In the genomic region with DNA sequence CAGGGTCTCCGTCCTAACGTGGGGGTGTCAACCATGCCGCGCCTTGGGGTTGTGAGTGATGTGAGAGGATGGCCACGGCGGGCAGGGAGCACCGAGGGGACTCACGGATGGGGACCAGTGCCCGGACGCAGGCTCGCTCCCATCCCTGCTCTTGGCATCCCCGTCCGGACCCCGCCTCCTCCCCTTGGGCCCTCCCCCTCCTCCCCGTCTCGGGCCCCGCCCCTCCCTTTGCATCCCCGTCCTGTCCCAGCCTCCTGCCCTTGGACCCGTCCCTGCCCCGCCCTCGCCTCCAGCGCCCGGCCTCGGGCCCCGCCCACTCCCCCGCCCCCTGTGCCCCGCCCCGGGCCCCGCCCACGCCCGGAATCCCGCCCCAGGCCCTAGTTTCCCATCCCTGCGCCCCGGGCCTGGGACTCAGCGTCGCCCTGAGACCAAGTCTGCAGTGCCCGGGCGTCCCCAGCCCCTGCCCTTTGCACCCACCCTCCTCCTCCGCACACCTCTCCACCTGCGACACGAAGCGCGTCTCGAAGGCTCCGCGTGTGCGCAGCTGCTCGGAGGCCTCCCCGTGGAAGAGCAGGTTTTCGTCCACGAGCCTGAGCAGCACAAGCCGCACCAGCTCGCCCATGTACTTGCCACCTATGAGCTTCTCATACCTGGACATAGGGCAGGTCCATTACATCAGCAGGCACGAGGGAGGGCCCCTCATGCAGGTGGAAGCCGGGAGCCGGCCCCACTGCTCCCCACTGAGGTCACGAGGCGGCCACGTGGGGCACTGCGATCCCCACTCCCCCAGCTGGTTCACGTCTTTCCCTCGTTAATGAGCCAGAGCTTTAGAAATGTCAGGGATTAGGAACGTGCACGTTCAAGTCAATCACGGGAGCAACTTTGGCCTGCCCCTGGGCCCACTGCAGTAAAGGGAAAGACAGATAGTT, we compare ENCODE assay signal across 9 cellular contexts. TPM values are rescaled to one million over a fixed set of nuclear protein-coding genes. Genes with fewer than 3 reads are reported as not detected.
DNase-seq lines count a peak whose midpoint lies in the region; ATAC-seq and TF ChIP-seq lines count a peak whose summit lies in the region.
"Had no signal": no experiment of that assay in that cellular context is flagged by ENCODE, and none has a peak within 500 bp of the region (broad histone marks: within the 10 kb centered on the region; RNA-seq: fewer than 3 reads in every experiment).

No MANE protein-coding gene starts in this region.

- H3K9me3 ChIP-seq in HCT116 (ENCODE audit: control insufficient read depth in 1 of 2, insufficient read depth in 1 of 2, low read depth in 1 of 2, low read length in 2 of 2) = no peaks in the 10 kb centered on the region
- H3K9me3 ChIP-seq in colonic mucosa = no peaks in the 10 kb centered on the region

- H3K79me2 ChIP-seq in HCT116 (ENCODE audit: insufficient read depth, low read length) = no peaks in the 10 kb centered on the region

- H4K20me1 ChIP-seq in HCT116 (ENCODE audit: insufficient read depth) = no peaks in the 10 kb centered on the region

- DNase-seq in HCT116 (ENCODE audit: low read depth, low spot score) (peak; percentile 41), colonic mucosa (peak; percentile 92), left colon (peak; percentile 87 to 88), DMS 273 treated with DMSO at 0.1 percent for 48 hours (lab: John Stamatoyannopoulos, UW) (no peak), SKM-1 (lab: John Stamatoyannopoulos, UW; ENCODE audit: unreplicated experiment) (no peak), NCI-H146 treated with DMSO at 0.1 percent for 48 hours (lab: John Stamatoyannopoulos, UW; ENCODE audit: unreplicated experiment) (no peak)
- DNase-seq in activated CD4-positive, alpha-beta T cell treated with anti-CD3 and anti-CD28 coated beads for 48 hours = peak; percentile 74
- DNase-seq in stimulated activated CD4-positive, alpha-beta T cell treated with anti-CD3 and anti-CD28 coated beads, Interleukin-2, amount 100 ng/mL, for 4 hours (ENCODE audit: low read depth) = peak; percentile 58

- RAD21 ChIA-PET in HCT116 (lab: Charles Lee; ENCODE audit: low non-redundant PET in 1 of 2, low total read pairs in 2 of 2, uncharacterized antibody in 2 of 2, unreplicated experiment in 2 of 2) = no interaction called here

- TF ChIP-seq CTCF in HCT116 (IDR thresholded peaks at IDR 0.05 in 2 of 3, conservative IDR thresholded peaks at IDR 0.05 in 1 of 3; ENCODE audit: borderline replicate concordance in 1 of 3, insufficient read depth in 1 of 3, low read depth in 2 of 3, low read length in 2 of 3) (no peak), colonic mucosa (IDR thresholded peaks at IDR 0.05) (no peak)

- BruUV-seq in HCT116 (replicated peaks; lab: Mats Ljungman, UMichigan) = no TSS peak

- TF ChIP-seq POLR2A in HCT116 (IDR thresholded peaks at IDR 0.05; ENCODE audit: borderline replicate concordance, extremely low read depth, insufficient read depth, insufficient read length) = no peak

- no peak overlapping the region for H2AFZ ChIP-seq in HCT116 (ENCODE audit: low read depth, low read length, poor library complexity, severe bottlenecking)

- POLR2A ChIA-PET in HCT116 (lab: Charles Lee) = no interaction called here

- H3K27me3 ChIP-seq in HCT116 (ENCODE audit: insufficient read depth, low read length) = no peaks in the 10 kb centered on the region
- H3K27me3 ChIP-seq in colonic mucosa = no peaks in the 10 kb centered on the region

- H3K27ac ChIP-seq in HCT116 (ENCODE audit: low read depth, low read length) = no peak overlapping the region
- H3K27ac ChIP-seq in colonic mucosa = no peak overlapping the region

- H3K4me1 ChIP-seq in HCT116 (ENCODE audit: control insufficient read depth in 1 of 2, insufficient read depth in 2 of 2, low read length in 2 of 2) = peaks cover 0 to 9% of the 10 kb centered on the region in 2 experiments; a peak in 2 of 4 replicates
- H3K4me1 ChIP-seq in colonic mucosa = no peaks in the 10 kb centered on the region

- peak; percentile 99 for ATAC-seq in HCT116
- peak; percentile 99 for ATAC-seq in left colon

- H3K9me2 ChIP-seq in HCT116 (ENCODE audit: insufficient read depth) = no peaks in the 10 kb centered on the region

- no peak overlapping the region for H3K4me3 ChIP-seq in HCT116 (replicated peaks in 1 of 2; ENCODE audit: low read depth in 1 of 2, low read length in 2 of 2)
- peak overlapping the region; percentile 34 for H3K4me3 ChIP-seq in colonic mucosa

- H3K4me2 ChIP-seq in HCT116 (ENCODE audit: low read length) = no peak overlapping the region

- CTCF ChIA-PET in HCT116 (lab: Charles Lee) = no interaction called here

- intact Hi-C loops in HCT116 (cut with micrococcal nuclease) = loop anchor here (5.0 kb wide), 1 partner anchor 36 kb away; no protein-coding TSS in a partner anchor
- intact Hi-C loops in colonic mucosa (cut with DNase I) = no loop called here
- intact Hi-C loops in left colon (cut with DNase I, micrococcal nuclease) = no loop called here

- H3K9ac ChIP-seq in HCT116 (ENCODE audit: low read length) (no peak overlapping the region), colonic mucosa (ENCODE audit: low read depth in 2 of 2, low read length in 2 of 2) (no peak overlapping the region)

- H3K36me3 ChIP-seq in HCT116 (ENCODE audit: control insufficient read depth in 1 of 2, insufficient read depth in 2 of 2, low read length in 2 of 2) = no peaks in the 10 kb centered on the region
- H3K36me3 ChIP-seq in colonic mucosa = no peaks in the 10 kb centered on the region

- TF ChIP-seq RAD21 in HCT116 (IDR thresholded peaks at IDR 0.05; ENCODE audit: low read depth) = no peak

TF ChIP-seq in HCT116, 20 proteins besides CTCF, POLR2A, EP300 and RAD21:
- TF ChIP-seq ZNF274 (IDR thresholded peaks at IDR 0.05; ENCODE audit: low read depth, low read length) = no peak
- TF ChIP-seq SRF (IDR thresholded peaks at IDR 0.05; ENCODE audit: low read depth) = no peak
- no peak for TF ChIP-seq EGR1 (IDR thresholded peaks at IDR 0.05; ENCODE audit: low read depth)
- TF ChIP-seq EZH2phosphoT487 (IDR thresholded peaks at IDR 0.05; ENCODE audit: borderline replicate concordance) = no peak
- no peak for TF ChIP-seq POLR2AphosphoS5 (IDR thresholded peaks at IDR 0.05; ENCODE audit: low read depth, low read length)
TF ChIP-seq in HCT116: peak in this region for 0.

RNA-seq across cellular contexts. Expression of gene MYL7, which starts 5.1 kb away (rescaled TPM):
- total RNA-seq in HCT116 (2021; ENCODE audit: unreplicated experiment) (not detected), colonic mucosa (1 to 10 TPM in 1 of 2 donors, not detected in 1; 2.2 TPM), left colon (not detected)
- 0.12 and 0.25 TPM in 2 replicates for polyA plus RNA-seq in HCT116 (2012)
- total RNA-seq: dermis microvascular lymphatic vessel endothelial cell had no signal

RNA-seq across cellular contexts. Expression of gene POLD2, which starts 22.9 kb away (rescaled TPM):
- 237 TPM for total RNA-seq in HCT116 (2021; ENCODE audit: unreplicated experiment)
- polyA plus RNA-seq in HCT116 (2012) = 250 and 261 TPM in 2 replicates
- total RNA-seq in colonic mucosa = 100 to 1,000 TPM in 1 of 2 donors, 10 to 100 TPM in 1; 54.8 to 161 TPM
- total RNA-seq in left colon = 10 to 100 TPM; 40.5 to 57.0 TPM

RNA-seq across cellular contexts. Expression of gene AEBP1, which starts 42.1 kb away (rescaled TPM):
- total RNA-seq in HCT116 (2021; ENCODE audit: unreplicated experiment) (0.49 TPM), colonic mucosa (10 to 100 TPM; 21.4 to 30.4 TPM), left colon (10 to 100 TPM; 20.1 to 59.6 TPM)
- 0.05 and 0.18 TPM in 2 replicates for polyA plus RNA-seq in HCT116 (2012)

RNA-seq across cellular contexts. Expression of gene GCK, which starts 43.0 kb away (rescaled TPM):
- total RNA-seq in HCT116 (2021; ENCODE audit: unreplicated experiment) = 0.34 TPM
- 0.29 and 0.83 TPM in 2 replicates for polyA plus RNA-seq in HCT116 (2012)
- total RNA-seq in colonic mucosa = under 1 TPM; 0.17 to 0.19 TPM
- under 1 TPM; 0.15 to 0.22 TPM for total RNA-seq in left colon

RNA-seq across cellular contexts. Expression of gene YKT6, which starts 54.5 kb away (rescaled TPM):
- total RNA-seq in HCT116 (2021; ENCODE audit: unreplicated experiment) (84.8 TPM), colonic mucosa (100 to 1,000 TPM in 1 of 2 donors, 10 to 100 TPM in 1; 83.0 to 103 TPM), left colon (10 to 100 TPM; 84.8 to 86.9 TPM)
- 58.5 and 60.6 TPM in 2 replicates for polyA plus RNA-seq in HCT116 (2012)

Comparison
In these comparisons a context has a peak if more than half of its experiments do, and no peak if none do; other contexts are left out.
1. DNase-seq: peak in HCT116 (single experiment), activated CD4-positive, alpha-beta T cell treated with anti-CD3 and anti-CD28 coated beads for 48 hours (single experiment), colonic mucosa (single experiment), left colon (2 of 2) and stimulated activated CD4-positive, alpha-beta T cell treated with anti-CD3 and anti-CD28 coated beads, Interleukin-2, amount 100 ng/mL, for 4 hours (single experiment); none in DMS 273 treated with DMSO at 0.1 percent for 48 hours (single experiment), SKM-1 (single experiment) and NCI-H146 treated with DMSO at 0.1 percent for 48 hours (single experiment).
2. RNA of gene AEBP1, which starts 42.1 kb away (total RNA-seq): 20.1 to 59.6 TPM in left colon and 21.4 to 30.4 TPM in colonic mucosa; 0.49 TPM in HCT116 (single experiment); every median in the first group is over 10 times any median in the second.